Comparison of ENCODE assay signal across 20 cellular contexts in the genomic region with DNA sequence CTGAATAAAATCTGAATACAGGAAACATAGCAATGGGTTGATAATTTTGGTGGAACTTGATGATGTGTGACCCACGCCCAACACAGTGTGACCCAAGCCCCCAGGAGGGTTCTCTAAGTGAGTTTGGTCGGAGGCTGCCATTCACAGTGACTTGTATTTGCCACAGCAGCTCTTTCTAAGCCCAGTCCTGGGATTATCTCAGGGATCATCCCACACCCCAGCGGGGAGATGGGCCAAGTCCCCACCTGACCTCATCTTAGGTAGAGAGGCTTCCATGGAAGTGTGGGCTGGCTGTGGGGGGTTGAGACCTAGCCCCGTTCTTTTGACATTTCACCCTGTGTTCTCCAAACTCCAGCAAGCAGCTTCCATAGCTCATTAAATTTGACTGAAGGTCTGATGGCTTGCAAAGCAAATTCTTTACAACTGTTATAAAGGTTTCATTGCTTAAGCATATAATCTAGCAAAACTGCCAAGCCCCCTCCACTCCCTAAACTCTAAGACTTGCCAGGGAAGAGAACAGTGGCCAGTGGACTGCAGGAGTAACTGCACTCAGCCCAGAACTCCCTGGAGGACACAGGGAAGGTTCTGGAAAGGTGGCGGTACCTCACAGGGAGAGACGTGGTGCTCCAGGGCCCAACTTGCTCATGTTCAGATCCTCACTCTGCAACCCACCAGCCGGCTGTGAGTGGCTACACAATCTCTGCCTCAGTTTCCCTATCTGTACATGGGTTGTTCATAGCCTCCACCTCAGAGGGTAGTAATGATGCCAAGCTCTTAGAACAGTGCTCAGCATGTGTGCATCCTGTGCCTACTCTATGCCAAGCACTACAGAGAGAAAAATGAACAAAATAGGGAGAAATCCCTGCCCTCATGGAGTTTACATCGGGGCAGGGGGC. TPM values are rescaled to one million over a fixed set of nuclear protein-coding genes. Genes with fewer than 3 reads are reported as not detected.
"Had no signal": no experiment of that assay in that cellular context is flagged by ENCODE, and none has a peak within 500 bp of the region (broad histone marks: within the 10 kb centered on the region; RNA-seq: fewer than 3 reads in every experiment).

No MANE protein-coding gene starts in this region.

- H3K27ac Mint-ChIP-seq: activated CD4-positive, alpha-beta memory T cell treated with anti-CD3 and anti-CD28 coated beads for 36 hours; activated CD4-positive, alpha-beta T cell treated with anti-CD3 and anti-CD28 coated beads for 36 hours; activated naive CD8-positive, alpha-beta T cell treated with anti-CD3 and anti-CD28 coated beads, Interleukin-2, amount 10 ng/mL, durations not matched to agents 7 days and 5 days; natural killer cell; WTC11 had no signal

- H3K4me3 ChIP-seq: body of pancreas, dorsolateral prefrontal cortex, thyroid gland, uterus had no signal

- H3K4me1 ChIP-seq: parathyroid adenoma had no signal

- H3K36me3 ChIP-seq: thyroid gland, uterus had no signal

- H2AFZ ChIP-seq: parathyroid adenoma had no signal

- H3K4me1 Mint-ChIP-seq: activated CD4-positive, alpha-beta T cell treated with anti-CD3 and anti-CD28 coated beads for 36 hours; activated naive CD8-positive, alpha-beta T cell treated with anti-CD3 and anti-CD28 coated beads, Interleukin-2, amount 10 ng/mL, durations not matched to agents 7 days and 5 days; natural killer cell; WTC11 had no signal

- H3K27ac ChIP-seq: dorsolateral prefrontal cortex, parathyroid adenoma, thyroid gland, uterus had no signal

- H3K4me3 Mint-ChIP-seq: activated CD4-positive, alpha-beta memory T cell treated with anti-CD3 and anti-CD28 coated beads for 36 hours; activated CD4-positive, alpha-beta T cell treated with anti-CD3 and anti-CD28 coated beads for 36 hours; activated naive CD8-positive, alpha-beta T cell treated with anti-CD3 and anti-CD28 coated beads, Interleukin-2, amount 10 ng/mL, durations not matched to agents 7 days and 5 days; natural killer cell; WTC11 had no signal

- H3K36me3 Mint-ChIP-seq: activated CD4-positive, alpha-beta memory T cell treated with anti-CD3 and anti-CD28 coated beads for 36 hours; activated naive CD8-positive, alpha-beta T cell treated with anti-CD3 and anti-CD28 coated beads, Interleukin-2, amount 10 ng/mL, durations not matched to agents 7 days and 5 days; natural killer cell; WTC11 had no signal

- H3K79me2 ChIP-seq: parathyroid adenoma had no signal

- FAIRE-seq: endometrium had no signal

- H3K9me3 ChIP-seq: body of pancreas, thyroid gland, uterus had no signal

- H3K9me3 Mint-ChIP-seq: activated CD4-positive, alpha-beta memory T cell treated with anti-CD3 and anti-CD28 coated beads for 36 hours; activated naive CD8-positive, alpha-beta T cell treated with anti-CD3 and anti-CD28 coated beads, Interleukin-2, amount 10 ng/mL, durations not matched to agents 7 days and 5 days; natural killer cell; WTC11 had no signal

- DNase-seq: activated CD4-positive, alpha-beta memory T cell treated with anti-CD3 and anti-CD28 coated beads for 36 hours; activated CD4-positive, alpha-beta T cell treated with anti-CD3 and anti-CD28 coated beads for 36 hours; activated naive CD8-positive, alpha-beta T cell treated with anti-CD3 and anti-CD28 coated beads, Interleukin-2, amount 10 ng/mL, durations not matched to agents 7 days and 5 days; dorsolateral prefrontal cortex; mesenchymal stem cell; natural killer cell; stimulated activated CD4-positive, alpha-beta T cell treated with anti-CD3 and anti-CD28 coated beads, Interleukin-12 subunit alpha, Interleukin-12 subunit beta, amount 100 ng/mL, for 4 hours; stimulated activated CD4-positive, alpha-beta T cell treated with anti-CD3 and anti-CD28 coated beads, Interleukin-1b, Interleukin-23, amount 100 ng/mL, for 48 hours; stimulated activated CD8-positive, alpha-beta memory T cell treated with anti-CD3 and anti-CD28 coated beads, Interleukin-4, amount 100 ng/mL, for 48 hours; stimulated activated naive CD4-positive, alpha-beta T cell; SW 1271 had no signal

- H3K27me3 ChIP-seq: body of pancreas, thyroid gland, uterus had no signal

- H3K9ac ChIP-seq: parathyroid adenoma had no signal

- ATAC-seq: activated CD4-positive, alpha-beta T cell treated with anti-CD3 and anti-CD28 coated beads for 36 hours; natural killer cell; WTC11 had no signal

RNA-seq across cellular contexts. Expression of gene PCK1, which starts 1.0 kb away (rescaled TPM):
- total RNA-seq: activated CD4-positive, alpha-beta memory T cell treated with anti-CD3 and anti-CD28 coated beads for 36 hours; activated CD4-positive, alpha-beta T cell treated with anti-CD3 and anti-CD28 coated beads for 36 hours; activated naive CD8-positive, alpha-beta T cell treated with anti-CD3 and anti-CD28 coated beads, Interleukin-2, amount 10 ng/mL, durations not matched to agents 7 days and 5 days; natural killer cell; T-helper 2 cell treated with Interferon-gamma antibody and Interleukin-4, amounts not matched to agents 100 ng/mL and 5 ng/mL, for 36 hours had no signal

RNA-seq across cellular contexts. Expression of gene CTCFL, which starts 35.0 kb away (rescaled TPM):
- total RNA-seq: activated CD4-positive, alpha-beta memory T cell treated with anti-CD3 and anti-CD28 coated beads for 36 hours; activated CD4-positive, alpha-beta T cell treated with anti-CD3 and anti-CD28 coated beads for 36 hours; activated naive CD8-positive, alpha-beta T cell treated with anti-CD3 and anti-CD28 coated beads, Interleukin-2, amount 10 ng/mL, durations not matched to agents 7 days and 5 days; body of pancreas; cardiac septum; lower leg skin; natural killer cell; T-helper 2 cell treated with Interferon-gamma antibody and Interleukin-4, amounts not matched to agents 100 ng/mL and 5 ng/mL, for 36 hours had no signal
